8 cellular contexts compared by ENCODE assay signal in genomic region chr19:14031719-14032480, GRCh38. TPM values are rescaled to one million over a fixed set of nuclear protein-coding genes. Genes with fewer than 3 reads are reported as not detected.
DNase-seq lines count a peak whose midpoint lies in the region; ATAC-seq, FAIRE-seq and TF ChIP-seq lines count a peak whose summit lies in the region.

Gene IL27RA (plus strand): TSS chr19:14031762. CDS start chr19:14031873, 111 bp downstream.

- ATAC-seq in activated CD4-positive, CD25-positive, alpha-beta regulatory T cell treated with anti-CD3 and anti-CD28 coated beads, Interleukin-2, amount 50 U/mL, for 24 hours: peak; percentile 82
- ATAC-seq in left lobe of liver (peak; percentile 91), HG02571 (IDR thresholded peaks at IDR 0.05; ENCODE audit: unreplicated experiment) (no peak)

- DNase-seq in DMS79 (lab: John Stamatoyannopoulos, UW) (peak; percentile 35), H54 (ENCODE audit: insufficient read length, low spot score) (peak; percentile 36), NCI-H1930 (lab: John Stamatoyannopoulos, UW) (peak; percentile 13 to 57), cerebellar cortex (ENCODE audit: low spot score) (peak; percentile 70), left lobe of liver (ENCODE audit: low spot score) (peak; percentile 58)
- DNase-seq in stimulated activated CD4-positive, alpha-beta T cell treated with anti-CD3 and anti-CD28 coated beads, Interleukin-4, amount 100 ng/mL, for 24 hours: peak; percentile 76

- no peak for FAIRE-seq in H54 (lab: Jason Lieb, UNC)

- no peak for TF ChIP-seq POLR2A in H54 (IDR thresholded peaks at IDR 0.05; ENCODE audit: low read depth, low read length)

RNA-seq across cellular contexts. Expression of gene IL27RA, which starts in this region (rescaled TPM):
- 1.4 TPM for total RNA-seq in left lobe of liver
